In the genomic region with DNA sequence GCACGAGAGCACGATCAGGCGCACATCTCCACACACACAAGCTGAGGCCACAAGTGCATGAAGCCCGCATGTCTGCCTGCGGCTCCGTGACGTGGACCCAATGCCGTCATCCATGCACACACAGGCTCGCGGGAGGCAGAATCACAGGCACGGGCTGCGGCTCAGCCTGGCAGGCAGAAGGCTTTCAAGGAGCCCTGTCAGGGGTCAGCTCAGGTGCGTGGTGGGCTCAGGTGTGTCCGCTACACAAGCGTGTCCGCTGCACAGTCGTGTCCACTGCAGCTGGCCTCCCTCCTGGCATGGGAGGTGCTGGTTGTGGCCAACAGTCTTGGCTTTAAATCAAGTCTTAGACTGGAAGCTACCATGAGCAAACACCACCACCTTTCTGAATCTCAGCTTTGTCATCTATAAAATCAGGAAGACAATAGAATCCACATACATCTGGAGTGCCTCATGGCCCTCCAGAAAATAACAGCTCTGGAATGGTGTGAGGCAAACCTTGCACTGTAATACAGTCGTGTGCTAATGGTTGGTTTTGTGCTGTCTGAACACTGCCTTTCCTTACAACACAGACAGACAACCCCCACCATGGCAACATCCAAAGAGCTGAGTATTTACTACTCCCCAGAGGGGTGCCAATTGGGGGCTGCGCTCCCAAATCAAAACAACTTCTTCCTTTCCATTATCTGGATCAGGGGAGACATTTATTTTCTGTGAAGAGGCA, we compare ENCODE assay signal across 12 cellular contexts.
DNase-seq lines count a peak whose midpoint lies in the region; ATAC-seq and TF ChIP-seq lines count a peak whose summit lies in the region.
"Had no signal": no experiment of that assay in that cellular context is flagged by ENCODE, and none has a peak within 500 bp of the region (broad histone marks: within the 10 kb centered on the region; RNA-seq: fewer than 3 reads in every experiment).

No MANE protein-coding gene starts in this region.

- DNase-seq in activated CD4-positive, CD25-positive, alpha-beta regulatory T cell treated with anti-CD3 and anti-CD28 coated beads, Interleukin-2, amount 50 U/mL, for 72 hours = peak; percentile 3
- DNase-seq in activated CD4-positive, CD25-positive, alpha-beta regulatory T cell (lab: John Stamatoyannopoulos, UW) = no peak
- DNase-seq in transverse colon (peak; percentile 29), GM23338 (ENCODE audit: low spot score) (no peak)
- DNase-seq: MV-4-11, NCI-H524 treated with DMSO at 0.1 percent for 48 hours had no signal

- H3K4me3 ChIP-seq in gastroesophageal sphincter (no peak overlapping the region), mucosa of rectum (ENCODE audit: low read length in 2 of 2) (no peak overlapping the region), transverse colon (no peak overlapping the region), GM23338 (no peak overlapping the region)

- TF ChIP-seq EP300 in gastroesophageal sphincter (IDR thresholded peaks at IDR 0.05) (no peak), transverse colon (IDR thresholded peaks at IDR 0.05; ENCODE audit: low read depth) (no peak)

- no peaks in the 10 kb centered on the region for H3K79me2 ChIP-seq in GM23338 (replicated peaks; ENCODE audit: insufficient read depth)

- peaks cover 12% of the 10 kb centered on the region for H3K27me3 Mint-ChIP-seq in GM23338 (ENCODE audit: insufficient read depth, low read depth, poor library complexity)
- H3K27me3 Mint-ChIP-seq: activated naive CD8-positive, alpha-beta T cell had no signal

- H3K27me3 ChIP-seq in gastroesophageal sphincter (no peaks in the 10 kb centered on the region), mucosa of rectum (ENCODE audit: control insufficient read depth in 2 of 2, insufficient read depth in 2 of 2, low read length in 2 of 2) (no peaks in the 10 kb centered on the region), transverse colon (no peaks in the 10 kb centered on the region), GM23338 (ENCODE audit: insufficient read depth) (no peaks in the 10 kb centered on the region)

- no peak overlapping the region for H3K4me2 ChIP-seq in GM23338

- H3K27ac Mint-ChIP-seq in GM23338 = no peak overlapping the region
- H3K27ac Mint-ChIP-seq: activated naive CD8-positive, alpha-beta T cell had no signal

- H3K4me1 Mint-ChIP-seq in GM23338 = peaks cover 7% of the 10 kb centered on the region; the same call in 1 of the 3 replicates

- ATAC-seq in gastroesophageal sphincter (peak; percentile 60), GM23338 (no peak), HG02884 (IDR thresholded peaks at IDR 0.05; ENCODE audit: unreplicated experiment) (no peak), HG03565 (IDR thresholded peaks at IDR 0.05; ENCODE audit: unreplicated experiment) (no peak)

- intact Hi-C loops in transverse colon (cut with DNase I; ENCODE audit: low total_unique reads) = no loop called here

- TF ChIP-seq CTCF in gastroesophageal sphincter (IDR thresholded peaks at IDR 0.05) (no peak), transverse colon (IDR thresholded peaks at IDR 0.05) (no peak), GM23338 (conservative IDR thresholded peaks at IDR 0.05; ENCODE audit: low read depth in 2 of 2) (no peak)

- no peaks in the 10 kb centered on the region for H3K9me3 Mint-ChIP-seq in GM23338

- no peaks in the 10 kb centered on the region for H3F3A ChIP-seq in GM23338 (replicated peaks; ENCODE audit: low read depth)

- H3K4me1 ChIP-seq in gastroesophageal sphincter (peaks cover 5 to 52% (median 46%) of the 10 kb centered on the region in 3 donors), mucosa of rectum (ENCODE audit: control insufficient read depth in 2 of 2, insufficient read depth in 2 of 2, low read length in 2 of 2) (peaks cover 5 to 8% of the 10 kb centered on the region in 2 donors), transverse colon (peaks cover 8 to 21% (median 12%) of the 10 kb centered on the region in 4 donors), GM23338 (ENCODE audit: insufficient read depth) (no peaks in the 10 kb centered on the region)
- H3K4me1 ChIP-seq: Caco-2 had no signal

- H2AFZ ChIP-seq in GM23338 = no peak overlapping the region

- in situ Hi-C loops in transverse colon (cut with MboI; ENCODE audit: low pct_ligation_motif_present in 1 of 4, low pct_unique_long_range_greater_than_20kb in 1 of 4, low sequenced_read_pairs in 3 of 4) = no loop called here

- no peak for TF ChIP-seq POLR2A in gastroesophageal sphincter (IDR thresholded peaks at IDR 0.05)
- no peak for TF ChIP-seq POLR2A in transverse colon (IDR thresholded peaks at IDR 0.05)

- 18 to 19% methylated on average over 2 to 9 of the region's 19 CpGs for whole genome bisulfite sequencing in gastroesophageal sphincter (ENCODE audit: low coverage in 1 of 2), 2 donors
- 41 to 100% methylated on average over 1 to 19 of the region's 19 CpGs for WGBS in transverse colon (ENCODE audit: low coverage in 1 of 2), 2 donors

- H3K9ac ChIP-seq in mucosa of rectum (ENCODE audit: low read depth in 1 of 2, low read length in 2 of 2) = no peak overlapping the region

- H3K9me3 ChIP-seq in gastroesophageal sphincter = no peaks in the 10 kb centered on the region
- no peaks in the 10 kb centered on the region for H3K9me3 ChIP-seq in mucosa of rectum (ENCODE audit: control insufficient read depth in 2 of 2, low read length in 2 of 2)
- H3K9me3 ChIP-seq in transverse colon = no peaks in the 10 kb centered on the region
- H3K9me3 ChIP-seq: Caco-2 had no signal

- no peaks in the 10 kb centered on the region for H3K36me3 ChIP-seq in gastroesophageal sphincter
- no peaks in the 10 kb centered on the region for H3K36me3 ChIP-seq in mucosa of rectum (ENCODE audit: control insufficient read depth in 2 of 2, insufficient read depth in 2 of 2, low read length in 2 of 2)
- no peaks in the 10 kb centered on the region for H3K36me3 ChIP-seq in transverse colon
- no peaks in the 10 kb centered on the region for H3K36me3 ChIP-seq in GM23338 (ENCODE audit: insufficient read depth)

- H3K27ac ChIP-seq in gastroesophageal sphincter (peak overlapping the region; percentile 81 to 98 (median 93)), mucosa of rectum (ENCODE audit: low read depth in 2 of 2, low read length in 2 of 2) (peak overlapping the region; percentile 24 to 73), transverse colon (peak overlapping the region; percentile 82 to 94 (median 84)), GM23338 (ENCODE audit: low read depth) (no peak overlapping the region)

- H3K9me2 ChIP-seq in GM23338 (ENCODE audit: insufficient read depth) = no peaks in the 10 kb centered on the region

- H4K20me1 ChIP-seq in GM23338 (replicated peaks; ENCODE audit: insufficient read depth) = no peaks in the 10 kb centered on the region

- no peak overlapping the region for H3K4me3 Mint-ChIP-seq in GM23338
- H3K4me3 Mint-ChIP-seq: activated naive CD8-positive, alpha-beta T cell had no signal

- no peaks in the 10 kb centered on the region for H3K36me3 Mint-ChIP-seq in GM23338 (ENCODE audit: low read depth)
- H3K36me3 Mint-ChIP-seq: activated naive CD8-positive, alpha-beta T cell had no signal

TF ChIP-seq in GM23338, 12 proteins besides CTCF, POLR2A, EP300 and RAD21 (continues in another document):
- TF ChIP-seq POLR2AphosphoS5 (IDR thresholded peaks at IDR 0.05; ENCODE audit: low read depth) = no peak
- no peak for TF ChIP-seq JUNB (IDR thresholded peaks at IDR 0.05; ENCODE audit: unreplicated experiment)
- TF ChIP-seq CREB1 (CRISPR knock-in tag; IDR thresholded peaks at IDR 0.05; ENCODE audit: low read depth) = no peak
- TF ChIP-seq EZH2 (IDR thresholded peaks at IDR 0.05; ENCODE audit: low read depth, unreplicated experiment) = no peak
- TF ChIP-seq ZNF114 (CRISPR knock-in tag; IDR thresholded peaks at IDR 0.05) = no peak
- TF ChIP-seq, protein P1, sequence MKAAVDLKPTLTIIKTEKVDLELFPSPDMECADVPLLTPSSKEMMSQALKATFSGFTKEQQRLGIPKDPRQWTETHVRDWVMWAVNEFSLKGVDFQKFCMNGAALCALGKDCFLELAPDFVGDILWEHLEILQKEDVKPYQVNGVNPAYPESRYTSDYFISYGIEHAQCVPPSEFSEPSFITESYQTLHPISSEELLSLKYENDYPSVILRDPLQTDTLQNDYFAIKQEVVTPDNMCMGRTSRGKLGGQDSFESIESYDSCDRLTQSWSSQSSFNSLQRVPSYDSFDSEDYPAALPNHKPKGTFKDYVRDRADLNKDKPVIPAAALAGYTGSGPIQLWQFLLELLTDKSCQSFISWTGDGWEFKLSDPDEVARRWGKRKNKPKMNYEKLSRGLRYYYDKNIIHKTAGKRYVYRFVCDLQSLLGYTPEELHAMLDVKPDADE (IDR thresholded peaks at IDR 0.05) = no peak
- TF ChIP-seq STAT1 (IDR thresholded peaks at IDR 0.05; ENCODE audit: unreplicated experiment) = no peak
- TF ChIP-seq, protein P2, sequence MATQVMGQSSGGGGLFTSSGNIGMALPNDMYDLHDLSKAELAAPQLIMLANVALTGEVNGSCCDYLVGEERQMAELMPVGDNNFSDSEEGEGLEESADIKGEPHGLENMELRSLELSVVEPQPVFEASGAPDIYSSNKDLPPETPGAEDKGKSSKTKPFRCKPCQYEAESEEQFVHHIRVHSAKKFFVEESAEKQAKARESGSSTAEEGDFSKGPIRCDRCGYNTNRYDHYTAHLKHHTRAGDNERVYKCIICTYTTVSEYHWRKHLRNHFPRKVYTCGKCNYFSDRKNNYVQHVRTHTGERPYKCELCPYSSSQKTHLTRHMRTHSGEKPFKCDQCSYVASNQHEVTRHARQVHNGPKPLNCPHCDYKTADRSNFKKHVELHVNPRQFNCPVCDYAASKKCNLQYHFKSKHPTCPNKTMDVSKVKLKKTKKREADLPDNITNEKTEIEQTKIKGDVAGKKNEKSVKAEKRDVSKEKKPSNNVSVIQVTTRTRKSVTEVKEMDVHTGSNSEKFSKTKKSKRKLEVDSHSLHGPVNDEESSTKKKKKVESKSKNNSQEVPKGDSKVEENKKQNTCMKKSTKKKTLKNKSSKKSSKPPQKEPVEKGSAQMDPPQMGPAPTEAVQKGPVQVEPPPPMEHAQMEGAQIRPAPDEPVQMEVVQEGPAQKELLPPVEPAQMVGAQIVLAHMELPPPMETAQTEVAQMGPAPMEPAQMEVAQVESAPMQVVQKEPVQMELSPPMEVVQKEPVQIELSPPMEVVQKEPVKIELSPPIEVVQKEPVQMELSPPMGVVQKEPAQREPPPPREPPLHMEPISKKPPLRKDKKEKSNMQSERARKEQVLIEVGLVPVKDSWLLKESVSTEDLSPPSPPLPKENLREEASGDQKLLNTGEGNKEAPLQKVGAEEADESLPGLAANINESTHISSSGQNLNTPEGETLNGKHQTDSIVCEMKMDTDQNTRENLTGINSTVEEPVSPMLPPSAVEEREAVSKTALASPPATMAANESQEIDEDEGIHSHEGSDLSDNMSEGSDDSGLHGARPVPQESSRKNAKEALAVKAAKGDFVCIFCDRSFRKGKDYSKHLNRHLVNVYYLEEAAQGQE (IDR thresholded peaks at IDR 0.05; ENCODE audit: unreplicated experiment) = no peak
- no peak for TF ChIP-seq ZNF331 (CRISPR knock-in tag; IDR thresholded peaks at IDR 0.05; ENCODE audit: low read depth)

Comparison
In these comparisons a context has a peak if more than half of its experiments do, and no peak if none do; other contexts are left out.
1. DNase-seq: peak in activated CD4-positive, CD25-positive, alpha-beta regulatory T cell treated with anti-CD3 and anti-CD28 coated beads, Interleukin-2, amount 50 U/mL, for 72 hours (single experiment) and transverse colon (single experiment); none in activated CD4-positive, CD25-positive, alpha-beta regulatory T cell (0 of 4) and GM23338 (single experiment).